In genomic region chr12:123713398-123714301, GRCh38 we compare ENCODE assay signal across 7 cellular contexts. TPM values are rescaled to one million over a fixed set of nuclear protein-coding genes. Genes with fewer than 3 reads are reported as not detected.
DNase-seq lines count a peak whose midpoint lies in the region; ATAC-seq, FAIRE-seq and TF ChIP-seq lines count a peak whose summit lies in the region.

No MANE protein-coding gene starts in this region.

- no peaks in the 10 kb centered on the region for H3K27me3 Mint-ChIP-seq in activated naive CD8-positive, alpha-beta T cell treated with anti-CD3 and anti-CD28 coated beads, Interleukin-2, amount 50 U/mL, for 24 hours

- no peak for FAIRE-seq in H54 (lab: Jason Lieb, UNC)

- no peak for DNase-seq in Jurkat, Clone E6-1 (ENCODE audit: low read depth, low spot score)
- DNase-seq in activated naive CD8-positive, alpha-beta T cell treated with anti-CD3 and anti-CD28 coated beads, Interleukin-2, amount 50 U/mL, for 24 hours, result no peak
- DNase-seq in left colon (peak; percentile 36 to 44), superior temporal gyrus (ENCODE audit: extremely low spot score) (peak; percentile 26), H54 (ENCODE audit: insufficient read length, low spot score) (no peak), NCI-H2171 (lab: John Stamatoyannopoulos, UW) (no peak)

- peaks cover 59% of the 10 kb centered on the region for H3K4me1 Mint-ChIP-seq in activated naive CD8-positive, alpha-beta T cell treated with anti-CD3 and anti-CD28 coated beads, Interleukin-2, amount 50 U/mL, for 24 hours

- peak overlapping the region; percentile 97 for H3K4me3 Mint-ChIP-seq in activated naive CD8-positive, alpha-beta T cell treated with anti-CD3 and anti-CD28 coated beads, Interleukin-2, amount 50 U/mL, for 24 hours

- no peaks in the 10 kb centered on the region for H3K9me3 Mint-ChIP-seq in activated naive CD8-positive, alpha-beta T cell treated with anti-CD3 and anti-CD28 coated beads, Interleukin-2, amount 50 U/mL, for 24 hours

- peak overlapping the region; percentile 82 for H3K4me3 ChIP-seq in Jurkat, Clone E6-1 (ENCODE audit: low read length)

- H3K36me3 Mint-ChIP-seq in activated naive CD8-positive, alpha-beta T cell treated with anti-CD3 and anti-CD28 coated beads, Interleukin-2, amount 50 U/mL, for 24 hours (ENCODE audit: low read depth), result peaks cover 22% of the 10 kb centered on the region

- TF ChIP-seq POLR2A in H54 (IDR thresholded peaks at IDR 0.05; ENCODE audit: low read depth, low read length), result no peak

- ATAC-seq in GM18498 (IDR thresholded peaks at IDR 0.05; ENCODE audit: unreplicated experiment) (peak; percentile 25), left colon (peak; percentile 74)
- ATAC-seq in activated naive CD8-positive, alpha-beta T cell treated with anti-CD3 and anti-CD28 coated beads, Interleukin-2, amount 50 U/mL, for 24 hours, result peak; percentile 41

- peak overlapping the region; percentile 93 for H3K27ac Mint-ChIP-seq in activated naive CD8-positive, alpha-beta T cell treated with anti-CD3 and anti-CD28 coated beads, Interleukin-2, amount 50 U/mL, for 24 hours

- intact Hi-C loops in left colon (cut with DNase I, micrococcal nuclease), result no loop called here

RNA-seq across cellular contexts. Expression of gene ATP6V0A2, which starts 1.5 kb away (rescaled TPM):
- polyA plus RNA-seq in Jurkat, Clone E6-1 (2012; ENCODE audit: insufficient read depth, insufficient read length), result 20.6 TPM
- total RNA-seq in left colon, result 10 to 100 TPM; 31.3 to 32.6 TPM

RNA-seq across cellular contexts. Expression of gene TCTN2, which starts 42.7 kb away (rescaled TPM):
- polyA plus RNA-seq in Jurkat, Clone E6-1 (2012; ENCODE audit: insufficient read depth, insufficient read length), result 2.7 TPM
- total RNA-seq in left colon, result 1 to 10 TPM; 4.8 to 6.0 TPM

RNA-seq across cellular contexts. Expression of gene DNAH10, which starts 48.5 kb away (rescaled TPM):
- 1.7 TPM for polyA plus RNA-seq in Jurkat, Clone E6-1 (2012; ENCODE audit: insufficient read depth, insufficient read length)
- total RNA-seq in left colon, result under 1 TPM; 0.15 to 0.39 TPM

Comparison
In these comparisons a context has a peak if more than half of its experiments do, and no peak if none do; other contexts are left out.
1. DNase-seq: peak in left colon (2 of 2) and superior temporal gyrus (single experiment); none in Jurkat, Clone E6-1 (single experiment), activated naive CD8-positive, alpha-beta T cell treated with anti-CD3 and anti-CD28 coated beads, Interleukin-2, amount 50 U/mL, for 24 hours (single experiment), H54 (single experiment) and NCI-H2171 (single experiment).
2. Peak in every context shown above with its lines, with median percentiles within 50 percentile points of each other: ATAC-seq.